ENCODE assay signal across 8 cellular contexts in genomic region chr6:133707456-133707855, GRCh38.
DNase-seq lines count a peak whose midpoint lies in the region; ATAC-seq and TF ChIP-seq lines count a peak whose summit lies in the region.

No MANE protein-coding gene starts in this region.

- ATAC-seq in GM21526 (IDR thresholded peaks at IDR 0.05; ENCODE audit: low FRiP score, unreplicated experiment): peak; percentile 56
- peak; percentile 87 for ATAC-seq in effector memory CD8-positive, alpha-beta T cell (replicated peaks)

- H3K27me3 Mint-ChIP-seq in effector memory CD8-positive, alpha-beta T cell: no peaks in the 10 kb centered on the region

- no peak overlapping the region for H3K27ac Mint-ChIP-seq in effector memory CD8-positive, alpha-beta T cell

- DNase-seq in Ammon's horn (ENCODE audit: low spot score) (peak; percentile 40), NCI-H2171 (lab: John Stamatoyannopoulos, UW) (peak; percentile 72), NCI-H2029 treated with DMSO at 0.1 percent for 48 hours (lab: John Stamatoyannopoulos, UW) (no peak), DMS153 treated with DMSO at 0.1 percent for 48 hours (lab: John Stamatoyannopoulos, UW; ENCODE audit: unreplicated experiment) (no peak), GM10248 (ENCODE audit: extremely low spot score) (no peak), ureter (ENCODE audit: low spot score) (no peak)
- no peak for DNase-seq in effector memory CD8-positive, alpha-beta T cell

- no peak for TF ChIP-seq CTCF in GM10248 (IDR thresholded peaks at IDR 0.05; ENCODE audit: control extremely low read depth, extremely low read depth, low read depth, missing control alignments)

- no peaks in the 10 kb centered on the region for H3K4me1 Mint-ChIP-seq in effector memory CD8-positive, alpha-beta T cell (ENCODE audit: low read depth in 2 of 2)

- no peak overlapping the region for H3K4me3 Mint-ChIP-seq in effector memory CD8-positive, alpha-beta T cell

- H3K9me3 Mint-ChIP-seq in effector memory CD8-positive, alpha-beta T cell: peaks cover 0 to 2% of the 10 kb centered on the region in 2 donors

- POLR2A ChIA-PET in GM10248 (lab: Yijun Ruan, JAX): no interaction called here

- no peaks in the 10 kb centered on the region for H3K36me3 Mint-ChIP-seq in effector memory CD8-positive, alpha-beta T cell (ENCODE audit: insufficient read depth)

- CTCF ChIA-PET in GM10248 (lab: Yijun Ruan, JAX): interaction anchor here (0.7 to 1.5 kb wide), 4 partner anchors 9 to 19 kb away, joined by 3 read pairs; no protein-coding TSS in a partner anchor

Comparison
In these comparisons a context has a peak if more than half of its experiments do, and no peak if none do; other contexts are left out.
1. DNase-seq: peak in Ammon's horn (single experiment) and NCI-H2171 (single experiment); none in effector memory CD8-positive, alpha-beta T cell (0 of 3), NCI-H2029 treated with DMSO at 0.1 percent for 48 hours (single experiment), DMS153 treated with DMSO at 0.1 percent for 48 hours (single experiment), GM10248 (single experiment) and ureter (single experiment).